In genomic region chr10:11478807-11479206, GRCh38 we compare ENCODE assay signal across 22 cellular contexts.
"Had no signal": no experiment of that assay in that cellular context is flagged by ENCODE, and none has a peak within 500 bp of the region (broad histone marks: within the 10 kb centered on the region; RNA-seq: fewer than 3 reads in every experiment).

No MANE protein-coding gene starts in this region.

- DNase-seq: activated CD4-positive, alpha-beta T cell treated with anti-CD3 and anti-CD28 coated beads for 48 hours; activated CD8-positive, alpha-beta memory T cell treated with anti-CD3 and anti-CD28 coated beads, Interleukin-2, amount 50 U/mL, for 4 hours; activated gamma-delta T cell; activated T-cell treated with anti-CD3 and anti-CD28 coated beads, Interleukin-2, amount 50 U/mL, for 48 hours; dermis blood vessel endothelial cell; foreskin fibroblast; hippocampal formation; kidney; left ventricle myocardium inferior; mesenchymal stem cell; nucleus accumbens; SK-N-SH; stimulated activated CD4-positive, alpha-beta T cell treated with anti-CD3 and anti-CD28 coated beads, Interleukin-15, amount 100 ng/mL, for 24 hours; stimulated activated CD4-positive, alpha-beta T cell treated with anti-CD3 and anti-CD28 coated beads, Interleukin-4, amount 100 ng/mL, for 1 hour; T1000 had no signal

- H3K27me3 ChIP-seq: ascending aorta had no signal

- H3K4me1 ChIP-seq: ascending aorta had no signal

- H3K27ac ChIP-seq: ascending aorta, left ventricle myocardium inferior, thoracic aorta, VCaP had no signal

- H3K36me3 ChIP-seq: ascending aorta, left ventricle myocardium inferior had no signal

- H3K9me3 ChIP-seq: ascending aorta, left ventricle myocardium inferior, SK-N-SH, thoracic aorta had no signal

- H3K27me3 Mint-ChIP-seq: activated CD8-positive, alpha-beta T cell treated with anti-CD3 and anti-CD28 coated beads for 36 hours; stimulated activated naive CD8-positive, alpha-beta T cell treated with anti-CD3 and anti-CD28 coated beads, Interleukin-15, Interleukin-2, amounts not matched to agents 100 ng/mL and 50 ng/mL, for 24 hours; T-cell had no signal

- H3K36me3 Mint-ChIP-seq: natural killer cell treated with Interleukin-12 subunit alpha and Interleukin-12 subunit beta and Interleukin-15 and Interleukin-18, amount 100 ng/mL, for 72 hours had no signal

- H3K27ac Mint-ChIP-seq: activated CD8-positive, alpha-beta T cell treated with anti-CD3 and anti-CD28 coated beads for 36 hours; natural killer cell treated with Interleukin-12 subunit alpha and Interleukin-12 subunit beta and Interleukin-15 and Interleukin-18, amount 100 ng/mL, for 72 hours; stimulated activated naive CD8-positive, alpha-beta T cell treated with anti-CD3 and anti-CD28 coated beads, Interleukin-15, Interleukin-2, amounts not matched to agents 100 ng/mL and 50 ng/mL, for 24 hours had no signal

- H3K9me3 Mint-ChIP-seq: activated CD8-positive, alpha-beta T cell treated with anti-CD3 and anti-CD28 coated beads for 36 hours; natural killer cell treated with Interleukin-12 subunit alpha and Interleukin-12 subunit beta and Interleukin-15 and Interleukin-18, amount 100 ng/mL, for 72 hours; stimulated activated naive CD8-positive, alpha-beta T cell treated with anti-CD3 and anti-CD28 coated beads, Interleukin-15, Interleukin-2, amounts not matched to agents 100 ng/mL and 50 ng/mL, for 24 hours; T-cell had no signal

- H3K4me3 Mint-ChIP-seq: activated CD8-positive, alpha-beta T cell treated with anti-CD3 and anti-CD28 coated beads for 36 hours; natural killer cell treated with Interleukin-12 subunit alpha and Interleukin-12 subunit beta and Interleukin-15 and Interleukin-18, amount 100 ng/mL, for 72 hours; stimulated activated naive CD8-positive, alpha-beta T cell treated with anti-CD3 and anti-CD28 coated beads, Interleukin-15, Interleukin-2, amounts not matched to agents 100 ng/mL and 50 ng/mL, for 24 hours; T-cell had no signal

- H3K4me3 ChIP-seq: ascending aorta, left ventricle myocardium inferior, thoracic aorta had no signal

- ATAC-seq: activated CD8-positive, alpha-beta T cell treated with anti-CD3 and anti-CD28 coated beads for 36 hours; natural killer cell treated with Interleukin-12 subunit alpha and Interleukin-12 subunit beta and Interleukin-15 and Interleukin-18, amount 100 ng/mL, for 72 hours had no signal
